Comparison of ENCODE assay signal across 8 cellular contexts in genomic region chr5:50958852-50959457, GRCh38.
DNase-seq lines count a peak whose midpoint lies in the region; ATAC-seq, FAIRE-seq and TF ChIP-seq lines count a peak whose summit lies in the region.

No MANE protein-coding gene starts in this region.

- no peak overlapping the region for H3K27ac Mint-ChIP-seq in astrocyte (ENCODE audit: unreplicated experiment)
- no peak overlapping the region for H3K27ac Mint-ChIP-seq in stimulated activated naive B cell treated with anti-CD40 and anti-IgM and Interleukin-4, amounts not matched to agents 10 μg/mL and 1 μg/mL and 100 μg/mL, for 72 hours

- no peaks in the 10 kb centered on the region for H3K79me2 ChIP-seq in astrocyte (ENCODE audit: insufficient read depth, low read length)

- peak; percentile 26 for DNase-seq in COLO668 (lab: John Stamatoyannopoulos, UW; ENCODE audit: unreplicated experiment)
- peak; percentile 28 to 43 for DNase-seq in NCI-H187 (lab: John Stamatoyannopoulos, UW)
- DNase-seq in astrocyte (ENCODE audit: low read depth), result peak; percentile 5
- peak; percentile 63 for DNase-seq in left kidney (ENCODE audit: low read depth, low spot score)
- DNase-seq in activated CD4-positive, CD25-positive, alpha-beta regulatory T cell (lab: John Stamatoyannopoulos, UW), result no peak
- no peak for DNase-seq in GF-D8 (lab: John Stamatoyannopoulos, UW)
- DNase-seq in stimulated activated naive B cell treated with anti-CD40 and anti-IgM and Interleukin-4, amounts not matched to agents 10 μg/mL and 1 μg/mL and 100 μg/mL, for 72 hours, result no peak

- no peaks in the 10 kb centered on the region for H3K36me3 ChIP-seq in astrocyte (ENCODE audit: insufficient read depth, low read length)

- no peak overlapping the region for H3K27ac ChIP-seq in astrocyte (ENCODE audit: low read depth, low read length)

- no peak for FAIRE-seq in astrocyte (lab: Jason Lieb, UNC)

- TF ChIP-seq CTCF in astrocyte (IDR thresholded peaks at IDR 0.05; ENCODE audit: insufficient read depth, low read depth, low read length), result peak; percentile 59

- H3K9me3 Mint-ChIP-seq in astrocyte (ENCODE audit: unreplicated experiment), result no peaks in the 10 kb centered on the region
- no peaks in the 10 kb centered on the region for H3K9me3 Mint-ChIP-seq in stimulated activated naive B cell treated with anti-CD40 and anti-IgM and Interleukin-4, amounts not matched to agents 10 μg/mL and 1 μg/mL and 100 μg/mL, for 72 hours

- H3K4me1 Mint-ChIP-seq in astrocyte (ENCODE audit: low read depth, unreplicated experiment), result no peaks in the 10 kb centered on the region
- peaks cover 11 to 12% of the 10 kb centered on the region in 2 donors for H3K4me1 Mint-ChIP-seq in stimulated activated naive B cell treated with anti-CD40 and anti-IgM and Interleukin-4, amounts not matched to agents 10 μg/mL and 1 μg/mL and 100 μg/mL, for 72 hours

- no peak overlapping the region for H3K4me3 Mint-ChIP-seq in astrocyte (ENCODE audit: unreplicated experiment)
- H3K4me3 Mint-ChIP-seq in stimulated activated naive B cell treated with anti-CD40 and anti-IgM and Interleukin-4, amounts not matched to agents 10 μg/mL and 1 μg/mL and 100 μg/mL, for 72 hours, result no peak overlapping the region

- no peak overlapping the region for H3K4me3 ChIP-seq in astrocyte (ENCODE audit: insufficient read depth, low read depth, low read length)

- no peaks in the 10 kb centered on the region for H4K20me1 ChIP-seq in astrocyte (ENCODE audit: insufficient read depth, low read length)

- peaks cover 5% of the 10 kb centered on the region for H3K4me1 ChIP-seq in astrocyte (ENCODE audit: insufficient read depth, low read length)

- H3K4me2 ChIP-seq in astrocyte (ENCODE audit: low read length), result no peak overlapping the region

- H3K27me3 ChIP-seq in astrocyte (ENCODE audit: insufficient read depth, low read length), result peaks cover 10% of the 10 kb centered on the region

- no peaks in the 10 kb centered on the region for H3K36me3 Mint-ChIP-seq in astrocyte (ENCODE audit: low read depth, unreplicated experiment)
- H3K36me3 Mint-ChIP-seq in stimulated activated naive B cell treated with anti-CD40 and anti-IgM and Interleukin-4, amounts not matched to agents 10 μg/mL and 1 μg/mL and 100 μg/mL, for 72 hours, result peaks cover 0 to 2% of the 10 kb centered on the region in 2 donors

- no peak overlapping the region for H2AFZ ChIP-seq in astrocyte (ENCODE audit: low read depth, low read length)

- H3K9me3 ChIP-seq in astrocyte (ENCODE audit: insufficient read depth, low read depth, low read length), result no peaks in the 10 kb centered on the region

- peak; percentile 53 for ATAC-seq in GM18861 (IDR thresholded peaks at IDR 0.05; ENCODE audit: unreplicated experiment)
- no peak for ATAC-seq in stimulated activated naive B cell treated with anti-CD40 and anti-IgM and Interleukin-4, amounts not matched to agents 10 μg/mL and 1 μg/mL and 100 μg/mL, for 72 hours (replicated peaks)

- no peak overlapping the region for H3K9ac ChIP-seq in astrocyte (ENCODE audit: low read length)

- peaks cover 21% of the 10 kb centered on the region for H3K27me3 Mint-ChIP-seq in astrocyte (ENCODE audit: low read depth, unreplicated experiment)
- H3K27me3 Mint-ChIP-seq in stimulated activated naive B cell treated with anti-CD40 and anti-IgM and Interleukin-4, amounts not matched to agents 10 μg/mL and 1 μg/mL and 100 μg/mL, for 72 hours, result peaks cover 43 to 61% of the 10 kb centered on the region in 2 donors

Comparison
In these comparisons a context has a peak if more than half of its experiments do, and no peak if none do; other contexts are left out.
1. DNase-seq: peak in COLO668 (single experiment), NCI-H187 (2 of 2), astrocyte (single experiment) and left kidney (single experiment); none in activated CD4-positive, CD25-positive, alpha-beta regulatory T cell (0 of 4), GF-D8 (single experiment) and stimulated activated naive B cell treated with anti-CD40 and anti-IgM and Interleukin-4, amounts not matched to agents 10 μg/mL and 1 μg/mL and 100 μg/mL, for 72 hours (single experiment).